8 cellular contexts compared by ENCODE assay signal in the genomic region with DNA sequence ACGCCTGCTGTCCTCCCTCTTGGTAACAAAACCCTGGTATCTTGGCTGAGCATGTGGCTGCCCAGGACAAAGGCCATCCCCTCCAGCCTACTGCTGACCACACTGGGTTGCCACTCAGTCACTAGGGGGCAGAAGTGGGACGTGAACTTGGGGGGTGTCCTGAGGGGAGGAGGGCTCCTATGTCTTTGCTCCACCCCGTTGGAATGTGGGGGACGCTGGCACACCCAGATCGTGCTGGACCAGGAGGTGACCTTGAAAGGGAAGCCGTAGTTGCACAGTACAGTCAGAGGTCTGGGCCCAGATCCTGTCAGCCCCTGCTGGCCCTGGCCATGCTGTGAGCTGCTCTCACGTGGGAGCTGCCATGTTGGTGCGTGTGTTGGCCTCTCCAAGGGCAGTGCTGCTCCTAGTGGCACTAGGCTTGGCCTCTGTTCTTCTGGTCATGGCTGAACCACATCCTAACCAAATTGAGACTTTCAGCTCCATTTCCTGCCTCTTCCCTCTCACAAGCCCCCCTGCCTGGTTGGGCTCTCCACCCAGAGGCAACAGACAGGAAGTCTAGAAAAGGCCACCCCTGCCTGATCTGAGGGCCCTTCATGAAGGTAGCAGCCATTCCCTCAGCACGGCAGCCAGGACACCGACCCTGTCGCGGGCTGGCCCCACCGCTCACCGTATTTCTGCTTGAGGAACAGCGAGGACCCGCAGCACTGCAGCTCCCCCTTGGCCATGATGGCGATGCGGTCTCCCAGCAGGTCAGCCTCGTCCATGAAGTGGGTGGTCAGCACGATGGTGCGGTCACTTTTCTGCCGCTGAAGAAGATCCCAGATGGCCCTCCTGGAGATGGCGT.
DNase-seq lines count a peak whose midpoint lies in the region; ATAC-seq, FAIRE-seq and TF ChIP-seq lines count a peak whose summit lies in the region.

No MANE protein-coding gene starts in this region.

- no peak for TF ChIP-seq POLR2A in H54 (IDR thresholded peaks at IDR 0.05; ENCODE audit: low read depth, low read length)

- DNase-seq in CD1c-positive myeloid dendritic cell (ENCODE audit: extremely low spot score) (peak; percentile 41), H54 (ENCODE audit: insufficient read length, low spot score) (peak; percentile 43), iPS-NIHi7 (ENCODE audit: extremely low spot score) (peak; percentile 82)
- peak; percentile 37 to 41 for DNase-seq in activated T-cell treated with anti-CD3 and anti-CD28 coated beads, Interleukin-2, amount 50 U/mL, for 48 hours
- no peak for DNase-seq in effector CD8-positive, alpha-beta T cell (lab: John Stamatoyannopoulos, UW)
- no peak for DNase-seq in NK-92 treated with Interleukin-12 subunit alpha and Interleukin-12 subunit beta, amount 100 ng/mL, for 24 hours (lab: John Stamatoyannopoulos, UW)

- FAIRE-seq in H54 (lab: Jason Lieb, UNC) = no peak

- ATAC-seq in GM21367 (IDR thresholded peaks at IDR 0.05; ENCODE audit: unreplicated experiment) = no peak
- no peak for ATAC-seq in GM18907 (IDR thresholded peaks at IDR 0.05; ENCODE audit: unreplicated experiment)

Comparison
In these comparisons a context has a peak if more than half of its experiments do, and no peak if none do; other contexts are left out.
1. DNase-seq: peak in CD1c-positive myeloid dendritic cell (single experiment), H54 (single experiment), activated T-cell treated with anti-CD3 and anti-CD28 coated beads, Interleukin-2, amount 50 U/mL, for 48 hours (2 of 2) and iPS-NIHi7 (single experiment); none in effector CD8-positive, alpha-beta T cell (single experiment) and NK-92 treated with Interleukin-12 subunit alpha and Interleukin-12 subunit beta, amount 100 ng/mL, for 24 hours (single experiment).